Comparison of ENCODE assay signal across 19 cellular contexts in genomic region chr1:30533141-30533540, GRCh38.
DNase-seq lines count a peak whose midpoint lies in the region; ATAC-seq, FAIRE-seq and TF ChIP-seq lines count a peak whose summit lies in the region.
"Had no signal": no experiment of that assay in that cellular context is flagged by ENCODE, and none has a peak within 500 bp of the region (broad histone marks: within the 10 kb centered on the region; RNA-seq: fewer than 3 reads in every experiment).

No MANE protein-coding gene starts in this region.

- peaks cover 10% of the 10 kb centered on the region for H3K27me3 Mint-ChIP-seq in neural progenitor cell (ENCODE audit: insufficient read depth, low read depth)
- H3K27me3 Mint-ChIP-seq in type B pancreatic cell = peaks cover 12% of the 10 kb centered on the region
- no peaks in the 10 kb centered on the region for H3K27me3 Mint-ChIP-seq in progenitor cell of endocrine pancreas

- no peak overlapping the region for H3K4me3 Mint-ChIP-seq in neural progenitor cell
- H3K4me3 Mint-ChIP-seq in type B pancreatic cell = no peak overlapping the region
- no peak overlapping the region for H3K4me3 Mint-ChIP-seq in progenitor cell of endocrine pancreas (ENCODE audit: low read depth)
- H3K4me3 Mint-ChIP-seq: CD4-positive, alpha-beta memory T cell; GM23338 had no signal

- no TSS peak for BruUV-seq in HCT116 (replicated peaks; lab: Mats Ljungman, UMichigan)

- no peaks in the 10 kb centered on the region for H3K36me3 Mint-ChIP-seq in neural progenitor cell
- no peaks in the 10 kb centered on the region for H3K36me3 Mint-ChIP-seq in type B pancreatic cell
- no peaks in the 10 kb centered on the region for H3K36me3 Mint-ChIP-seq in progenitor cell of endocrine pancreas (ENCODE audit: insufficient read depth)
- H3K36me3 Mint-ChIP-seq: CD4-positive, alpha-beta memory T cell had no signal

- no peak overlapping the region for H3K4me3 ChIP-seq in HCT116 (replicated peaks in 1 of 2; ENCODE audit: low read depth in 1 of 2, low read length in 2 of 2)
- H3K4me3 ChIP-seq in coronary artery = no peak overlapping the region
- H3K4me3 ChIP-seq in neural progenitor cell = no peak overlapping the region
- H3K4me3 ChIP-seq: A549, GM23338 had no signal

- ATAC-seq in HCT116 = 0 out of 2 replicates have a peak, but pooled peaks have one; percentile 47
- ATAC-seq: A549, GM23338, HepG2 had no signal

- peak; percentile 31; the same call in 1 of the 2 replicates for TF ChIP-seq RAD21 in HCT116 (IDR thresholded peaks at IDR 0.05; ENCODE audit: low read depth)

- intact Hi-C loops in HCT116 (cut with micrococcal nuclease) = no loop called here

- no peaks in the 10 kb centered on the region for H3F3A ChIP-seq in neural progenitor cell (ENCODE audit: low read depth)

- H3K36me3 ChIP-seq in HCT116 (ENCODE audit: control insufficient read depth in 1 of 2, insufficient read depth in 2 of 2, low read length in 2 of 2) (no peaks in the 10 kb centered on the region), neural progenitor cell (no peaks in the 10 kb centered on the region)
- H3K36me3 ChIP-seq: BE2C had no signal

- H3K9me3 ChIP-seq in HCT116 (ENCODE audit: control insufficient read depth in 1 of 2, insufficient read depth in 1 of 2, low read depth in 1 of 2, low read length in 2 of 2) = no peaks in the 10 kb centered on the region
- no peaks in the 10 kb centered on the region for H3K9me3 ChIP-seq in neural progenitor cell (ENCODE audit: low read depth)
- H3K9me3 ChIP-seq: A549, BE2C had no signal

- H3K9me2 ChIP-seq in HCT116 (ENCODE audit: insufficient read depth) = no peaks in the 10 kb centered on the region

- H3K4me1 Mint-ChIP-seq in neural progenitor cell (peaks cover 9% of the 10 kb centered on the region), type B pancreatic cell (ENCODE audit: unreplicated experiment) (no peaks in the 10 kb centered on the region), progenitor cell of endocrine pancreas (ENCODE audit: low read depth) (no peaks in the 10 kb centered on the region)
- H3K4me1 Mint-ChIP-seq: CD4-positive, alpha-beta memory T cell; GM23338 had no signal

- no peak overlapping the region for H3K27ac ChIP-seq in HCT116 (ENCODE audit: low read depth, low read length)
- no peak overlapping the region for H3K27ac ChIP-seq in coronary artery
- H3K27ac ChIP-seq in neural progenitor cell = no peak overlapping the region
- H3K27ac ChIP-seq: A549, C4-2B had no signal

- RAD21 ChIA-PET in HCT116 (lab: Charles Lee; ENCODE audit: low non-redundant PET in 1 of 2, low total read pairs in 2 of 2, uncharacterized antibody in 2 of 2, unreplicated experiment in 2 of 2) = no interaction called here

- H3K27ac Mint-ChIP-seq in neural progenitor cell = peak overlapping the region; percentile 29
- H3K27ac Mint-ChIP-seq in type B pancreatic cell = no peak overlapping the region
- H3K27ac Mint-ChIP-seq in progenitor cell of endocrine pancreas = no peak overlapping the region
- H3K27ac Mint-ChIP-seq: CD4-positive, alpha-beta memory T cell; GM23338 had no signal

- CTCF ChIA-PET in HCT116 (lab: Charles Lee) = interaction anchor here (1.2 kb wide), 1 partner anchor 12 kb away, joined by 3 read pairs; no protein-coding TSS in a partner anchor

- H3K79me2 ChIP-seq in HCT116 (ENCODE audit: insufficient read depth, low read length) (no peaks in the 10 kb centered on the region), neural progenitor cell (ENCODE audit: low read depth) (no peaks in the 10 kb centered on the region)

- H3K9ac ChIP-seq in HCT116 (ENCODE audit: low read length) (no peak overlapping the region), neural progenitor cell (no peak overlapping the region)

- no peak overlapping the region for H3K4me2 ChIP-seq in HCT116 (ENCODE audit: low read length)
- no peak overlapping the region for H3K4me2 ChIP-seq in neural progenitor cell
- H3K4me2 ChIP-seq: A549, GM23338 had no signal

- POLR2A ChIA-PET in HCT116 (lab: Charles Lee) = no interaction called here

- H2AFZ ChIP-seq in HCT116 (ENCODE audit: low read depth, low read length, poor library complexity, severe bottlenecking) (no peak overlapping the region), neural progenitor cell (replicated peaks) (no peak overlapping the region)

- H3K9me3 Mint-ChIP-seq in neural progenitor cell (no peaks in the 10 kb centered on the region), type B pancreatic cell (no peaks in the 10 kb centered on the region), progenitor cell of endocrine pancreas (ENCODE audit: low read depth) (no peaks in the 10 kb centered on the region)
- H3K9me3 Mint-ChIP-seq: CD4-positive, alpha-beta memory T cell had no signal

- H3K27me3 ChIP-seq in HCT116 (ENCODE audit: insufficient read depth, low read length) (no peaks in the 10 kb centered on the region), neural progenitor cell (no peaks in the 10 kb centered on the region)
- H3K27me3 ChIP-seq: BE2C had no signal

- no peak for DNase-seq in HCT116 (ENCODE audit: low read depth, low spot score)
- DNase-seq in coronary artery (ENCODE audit: low spot score) = peak; percentile 35
- DNase-seq in neural progenitor cell (ENCODE audit: low spot score) = no peak
- DNase-seq in type B pancreatic cell (ENCODE audit: extremely low spot score, unreplicated experiment) = peak; percentile 29
- DNase-seq in progenitor cell of endocrine pancreas (ENCODE audit: low spot score, unreplicated experiment) = no peak
- DNase-seq in GM19239 (ENCODE audit: insufficient read length, low spot score) = no peak
- DNase-seq in activated naive CD4-positive, alpha-beta T cell treated with Interleukin-2 at 50 U/mL for 16 hours = no peak
- DNase-seq: BE2C; CD4-positive, alpha-beta memory T cell; DMS79; EL; H7 had no signal

- H4K20me1 ChIP-seq in HCT116 (ENCODE audit: insufficient read depth) (no peaks in the 10 kb centered on the region), neural progenitor cell (ENCODE audit: low read depth) (no peaks in the 10 kb centered on the region)

- H3K4me1 ChIP-seq in HCT116 (ENCODE audit: control insufficient read depth in 1 of 2, insufficient read depth in 2 of 2, low read length in 2 of 2) = no peaks in the 10 kb centered on the region
- H3K4me1 ChIP-seq in neural progenitor cell = no peaks in the 10 kb centered on the region
- H3K4me1 ChIP-seq: A549, BE2C had no signal

- TF ChIP-seq CTCF in HCT116 (IDR thresholded peaks at IDR 0.05 in 2 of 3, conservative IDR thresholded peaks at IDR 0.05 in 1 of 3; ENCODE audit: borderline replicate concordance in 1 of 3, insufficient read depth in 1 of 3, low read depth in 2 of 3, low read length in 2 of 3) (peak in 1 of 3 experiments; percentile 25; a peak in 3 of 6 replicates), coronary artery (IDR thresholded peaks at IDR 0.05) (no peak), neural progenitor cell (IDR thresholded peaks at IDR 0.05) (peak; percentile 24), type B pancreatic cell (conservative IDR thresholded peaks at IDR 0.05) (no peak), progenitor cell of endocrine pancreas (IDR thresholded peaks at IDR 0.05; ENCODE audit: unreplicated experiment) (no peak)

- TF ChIP-seq POLR2A in HCT116 (IDR thresholded peaks at IDR 0.05; ENCODE audit: borderline replicate concordance, extremely low read depth, insufficient read depth, insufficient read length) = no peak

- FAIRE-seq in GM19239 (lab: Jason Lieb, UNC) = no peak
- FAIRE-seq: A549, G401.6, GM12891, HepG2, HTR-8/SVneo had no signal

TF ChIP-seq in HCT116, 20 proteins besides CTCF, POLR2A, EP300 and RAD21:
- TF ChIP-seq CEBPB (IDR thresholded peaks at IDR 0.05; ENCODE audit: low read depth) (no peak), EZH2phosphoT487 (IDR thresholded peaks at IDR 0.05; ENCODE audit: borderline replicate concordance) (no peak), TCF7L2 (IDR thresholded peaks at IDR 0.05; ENCODE audit: borderline replicate concordance, extremely low read depth, insufficient read depth, insufficient read length) (no peak), SP1 (IDR thresholded peaks at IDR 0.05; ENCODE audit: low read depth) (no peak)

Comparison
In these comparisons a context has a peak if more than half of its experiments do, and no peak if none do; other contexts are left out.
1. DNase-seq: peak in coronary artery (single experiment) and type B pancreatic cell (single experiment); none in HCT116 (single experiment), neural progenitor cell (single experiment), progenitor cell of endocrine pancreas (single experiment), GM19239 (single experiment) and activated naive CD4-positive, alpha-beta T cell treated with Interleukin-2 at 50 U/mL for 16 hours (single experiment).